ENCODE assay signal across 10 cellular contexts in genomic region chr11:123590296-123590912, GRCh38.
DNase-seq lines count a peak whose midpoint lies in the region; ATAC-seq and TF ChIP-seq lines count a peak whose summit lies in the region.
"Had no signal": no experiment of that assay in that cellular context is flagged by ENCODE, and none has a peak within 500 bp of the region (broad histone marks: within the 10 kb centered on the region; RNA-seq: fewer than 3 reads in every experiment).

No MANE protein-coding gene starts in this region.

- WGBS in heart left ventricle, 4 donors = 45 to 72% (median 66%) methylated on average over 11 of the region's 11 CpGs
- 51 to 55% methylated on average over 11 of the region's 11 CpGs for WGBS in aorta, 2 donors

- H3K4me3 ChIP-seq in heart left ventricle (no peak overlapping the region), aorta (ENCODE audit: low read length in 2 of 2) (no peak overlapping the region)

- TF ChIP-seq CTCF in heart left ventricle (IDR thresholded peaks at IDR 0.05) = no peak

- intact Hi-C loops in heart left ventricle (cut with DNase I) = no loop called here
- intact Hi-C loops in Right ventricle myocardium inferior (cut with DNase I) = no loop called here
- intact Hi-C loops in left colon (cut with DNase I, micrococcal nuclease) = no loop called here
- intact Hi-C loops in aorta (cut with DNase I) = no loop called here

- ATAC-seq in heart left ventricle (peak; percentile 31 to 82 (median 70)), Right ventricle myocardium inferior (no peak), left colon (peak; percentile 79), aorta (ENCODE audit: low FRiP score) (peak; percentile 70), HG02759 (IDR thresholded peaks at IDR 0.05; ENCODE audit: unreplicated experiment) (no peak), HG02840 (IDR thresholded peaks at IDR 0.05; ENCODE audit: low FRiP score, unreplicated experiment) (no peak), GM19395 (IDR thresholded peaks at IDR 0.05; ENCODE audit: unreplicated experiment) (no peak)

- peak in 2 of 5 donors; percentile 42 for DNase-seq in heart left ventricle
- no peak for DNase-seq in Right ventricle myocardium inferior (ENCODE audit: missing footprints)
- peak; percentile 83 for DNase-seq in astrocyte of the hippocampus (ENCODE audit: low read depth, low spot score)
- peak; percentile 57 to 66 for DNase-seq in left colon
- DNase-seq in aorta = no peak
- DNase-seq: activated naive CD4-positive, alpha-beta T cell treated with Interleukin-2 at 50 U/mL for 16 hours; NCI-H1105 treated with DMSO at 0.1 percent for 48 hours had no signal

- TF ChIP-seq POLR2A in heart left ventricle (IDR thresholded peaks at IDR 0.05) = no peak

- H3K4me1 ChIP-seq in heart left ventricle = peaks cover 0 to 22% (median 0%) of the 10 kb centered on the region in 12 donors
- H3K4me1 ChIP-seq in aorta (ENCODE audit: control insufficient read depth in 1 of 2, insufficient read depth in 2 of 2, low read length in 2 of 2) = no peaks in the 10 kb centered on the region

- H3K27ac ChIP-seq in heart left ventricle (no peak overlapping the region), aorta (ENCODE audit: low read depth in 1 of 2, low read length in 2 of 2) (no peak overlapping the region)

- no peaks in the 10 kb centered on the region for H3K9me3 ChIP-seq in heart left ventricle
- H3K9me3 ChIP-seq in aorta (ENCODE audit: control insufficient read depth, low read length) = no peaks in the 10 kb centered on the region

- H3K36me3 ChIP-seq in heart left ventricle (peaks cover 0 to 10% (median 0%) of the 10 kb centered on the region in 9 donors), aorta (ENCODE audit: control insufficient read depth in 1 of 2, insufficient read depth in 2 of 2, low read length in 1 of 2) (no peaks in the 10 kb centered on the region)

- H3K27me3 ChIP-seq in heart left ventricle = no peaks in the 10 kb centered on the region
- no peaks in the 10 kb centered on the region for H3K27me3 ChIP-seq in aorta (ENCODE audit: control insufficient read depth in 1 of 2, insufficient read depth in 2 of 2, low read length in 1 of 2)

Comparison
In these comparisons a context has a peak if more than half of its experiments do, and no peak if none do; other contexts are left out.
1. ATAC-seq: peak in heart left ventricle (4 of 4), left colon (single experiment) and aorta (single experiment); none in Right ventricle myocardium inferior (single experiment), HG02759 (single experiment), HG02840 (single experiment) and GM19395 (single experiment).
2. DNase-seq: peak in astrocyte of the hippocampus (single experiment) and left colon (2 of 2); none in Right ventricle myocardium inferior (single experiment) and aorta (0 of 2).